Comparison of ENCODE assay signal across 34 cellular contexts in genomic region chr3:60629816-60630215, GRCh38.
DNase-seq lines count a peak whose midpoint lies in the region; ATAC-seq, FAIRE-seq and TF ChIP-seq lines count a peak whose summit lies in the region.
"Had no signal": no experiment of that assay in that cellular context is flagged by ENCODE, and none has a peak within 500 bp of the region (broad histone marks: within the 10 kb centered on the region; RNA-seq: fewer than 3 reads in every experiment).

No MANE protein-coding gene starts in this region.

- POLR2A ChIA-PET in HepG2 (lab: Yijun Ruan, JAX), result no interaction called here
- POLR2A ChIA-PET in Caco-2 (lab: Charles Lee), result no interaction called here
- POLR2A ChIA-PET in activated CD4-positive, alpha-beta memory T cell treated with anti-CD3 and anti-CD28 coated beads for 36 hours (lab: Charles Lee), result no interaction called here

- H3K4me3 ChIP-seq in HepG2 (replicated peaks in 1 of 3; ENCODE audit: insufficient read depth in 1 of 3, low read depth in 2 of 3, low read length in 3 of 3) (no peak overlapping the region), right lobe of liver (no peak overlapping the region), Caco-2 (ENCODE audit: low read depth, low read length) (no peak overlapping the region)
- H3K4me3 ChIP-seq: A549; BLaER1; BLaER1 treated with 17β-estradiol and CSF1 and Interleukin-3, amounts not matched to agents 10 nM and 100 nM had no signal

- no peak for TF ChIP-seq POLR2A in HepG2 (IDR thresholded peaks at IDR 0.05; ENCODE audit: insufficient read depth in 1 of 2, low read depth in 2 of 2, low read length in 2 of 2)
- TF ChIP-seq POLR2A in right lobe of liver (IDR thresholded peaks at IDR 0.05), result no peak
- no peak for TF ChIP-seq POLR2A in H54 (IDR thresholded peaks at IDR 0.05; ENCODE audit: low read depth, low read length)

- H4K20me1 ChIP-seq in HepG2 (ENCODE audit: insufficient read depth, low read length), result no peaks in the 10 kb centered on the region
- H4K20me1 ChIP-seq: BLaER1; BLaER1 treated with 17β-estradiol and CSF1 and Interleukin-3, amounts not matched to agents 10 nM and 100 nM had no signal

- H3K27me3 Mint-ChIP-seq in Caco-2 (ENCODE audit: insufficient read depth, unreplicated experiment), result no peaks in the 10 kb centered on the region
- H3K27me3 Mint-ChIP-seq in activated CD4-positive, alpha-beta memory T cell treated with anti-CD3 and anti-CD28 coated beads for 36 hours, result peaks cover 4% of the 10 kb centered on the region
- H3K27me3 Mint-ChIP-seq: B cell; CD4-positive, alpha-beta memory T cell; CD4-positive, alpha-beta T cell had no signal

- H3K9me3 ChIP-seq in HepG2 (ENCODE audit: low read length), result no peaks in the 10 kb centered on the region; the same call in 1 of the 2 replicates
- no peaks in the 10 kb centered on the region for H3K9me3 ChIP-seq in right lobe of liver
- H3K9me3 ChIP-seq in Caco-2, result no peaks in the 10 kb centered on the region
- H3K9me3 ChIP-seq: A549; BE2C; BLaER1; BLaER1 treated with 17β-estradiol and CSF1 and Interleukin-3, amounts not matched to agents 10 nM and 100 nM had no signal

- H3K4me1 Mint-ChIP-seq in Caco-2 (ENCODE audit: low read depth, unreplicated experiment), result peaks cover 28% of the 10 kb centered on the region
- H3K4me1 Mint-ChIP-seq in activated CD4-positive, alpha-beta memory T cell treated with anti-CD3 and anti-CD28 coated beads for 36 hours (ENCODE audit: low read depth), result no peaks in the 10 kb centered on the region
- H3K4me1 Mint-ChIP-seq: B cell; CD14-positive monocyte; CD4-positive, alpha-beta memory T cell; CD4-positive, CD25-positive, alpha-beta regulatory T cell; CD8-positive, alpha-beta memory T cell had no signal

- H3K27ac Mint-ChIP-seq in Caco-2 (ENCODE audit: unreplicated experiment), result peak overlapping the region; percentile 78
- H3K27ac Mint-ChIP-seq in activated CD4-positive, alpha-beta memory T cell treated with anti-CD3 and anti-CD28 coated beads for 36 hours, result no peak overlapping the region
- H3K27ac Mint-ChIP-seq: B cell; CD14-positive monocyte; CD4-positive, alpha-beta memory T cell; CD4-positive, alpha-beta T cell; CD4-positive, CD25-positive, alpha-beta regulatory T cell; CD8-positive, alpha-beta memory T cell; CD8-positive, alpha-beta T cell had no signal

- H3K79me2 ChIP-seq in HepG2 (ENCODE audit: insufficient read depth, low read length), result no peaks in the 10 kb centered on the region

- DNase-seq in HepG2 (ENCODE audit: low spot score) (no peak), right lobe of liver (no peak), Caco-2 (peak; percentile 57 to 77), left kidney (ENCODE audit: low read depth, low spot score) (peak; percentile 34), H54 (ENCODE audit: insufficient read length, low spot score) (no peak)
- no peak for DNase-seq in activated CD4-positive, alpha-beta memory T cell treated with anti-CD3 and anti-CD28 coated beads for 36 hours
- DNase-seq: 8988T; ACHN; AML-193; BE2C; C1 segment of cervical spinal cord; Calu3; CD4-positive, alpha-beta memory T cell; CD4-positive, alpha-beta T cell; CD4-positive, CD25-positive, alpha-beta regulatory T cell; CD8-positive, alpha-beta memory T cell; CD8-positive, alpha-beta T cell; COR-L47; DMS 273 treated with DMSO at 0.1 percent for 48 hours; DMS153; DMS53; DMS79; DMS79 treated with DMSO at 0.1 percent for 48 hours; DND-41; EL had no signal

- WGBS in HepG2 (ENCODE audit: low lambda C conversion rate), result 0% methylated on average over 2 of the region's 2 CpGs
- WGBS in right lobe of liver (ENCODE audit: insufficient coverage, low coverage, low lambda C conversion rate, missing lambda C conversion rate), result 70% methylated on average over 2 of the region's 2 CpGs

- H3K36me3 ChIP-seq in HepG2 (replicated peaks in 1 of 2; ENCODE audit: control insufficient read depth in 1 of 2, insufficient read depth in 2 of 2, low read length in 2 of 2) (no peaks in the 10 kb centered on the region), right lobe of liver (no peaks in the 10 kb centered on the region), Caco-2 (ENCODE audit: control insufficient read depth, insufficient read depth, low read length) (no peaks in the 10 kb centered on the region)
- H3K36me3 ChIP-seq: BE2C; BLaER1; BLaER1 treated with 17β-estradiol and CSF1 and Interleukin-3, amounts not matched to agents 10 nM and 100 nM had no signal

- TF ChIP-seq RAD21 in HepG2 (CRISPR knock-in tag; IDR thresholded peaks at IDR 0.05), result no peak

- intact Hi-C loops in HepG2 (cut with micrococcal nuclease; ENCODE audit: unreplicated experiment), result no loop called here
- intact Hi-C loops in right lobe of liver (cut with DNase I), result no loop called here
- intact Hi-C loops in Caco-2 (cut with micrococcal nuclease; ENCODE audit: unreplicated experiment), result loop anchor here (5.0 kb wide), 1 partner anchor 112 kb away; no protein-coding TSS in a partner anchor
- intact Hi-C loops in activated CD4-positive, alpha-beta memory T cell treated with anti-CD3 and anti-CD28 coated beads for 36 hours (cut with micrococcal nuclease), result no loop called here

- no peak overlapping the region for H3K9ac ChIP-seq in HepG2 (ENCODE audit: insufficient read depth, low read depth, low read length)
- H3K9ac ChIP-seq: BLaER1; BLaER1 treated with 17β-estradiol and CSF1 and Interleukin-3, amounts not matched to agents 10 nM and 100 nM had no signal

- CTCF ChIA-PET in HepG2 (lab: Yijun Ruan, JAX; ENCODE audit: low intra/inter-chr PET ratio, low total read pairs), result no interaction called here
- CTCF ChIA-PET in Caco-2 (lab: Charles Lee), result interaction anchor here (0.6 kb wide), 1 partner anchor 47 kb away, joined by 3 read pairs; no protein-coding TSS in a partner anchor
- CTCF ChIA-PET in activated CD4-positive, alpha-beta memory T cell treated with anti-CD3 and anti-CD28 coated beads for 36 hours (lab: Charles Lee), result no interaction called here

- H3K27me3 ChIP-seq in HepG2 (ENCODE audit: control insufficient read depth in 1 of 2, insufficient read depth in 2 of 2, low read length in 2 of 2) (no peaks in the 10 kb centered on the region), right lobe of liver (no peaks in the 10 kb centered on the region), Caco-2 (replicated peaks; ENCODE audit: control insufficient read depth, insufficient read depth, low read length) (no peaks in the 10 kb centered on the region)
- H3K27me3 ChIP-seq: BE2C; BLaER1; BLaER1 treated with 17β-estradiol and CSF1 and Interleukin-3, amounts not matched to agents 10 nM and 100 nM had no signal

- TF ChIP-seq CTCF in HepG2 (CRISPR knock-in tag; IDR thresholded peaks at IDR 0.05), result no peak
- no peak for TF ChIP-seq CTCF in right lobe of liver (IDR thresholded peaks at IDR 0.05)
- no peak for TF ChIP-seq CTCF in Caco-2 (IDR thresholded peaks at IDR 0.05; ENCODE audit: insufficient read depth in 1 of 2, low read depth in 1 of 2, low read length in 1 of 2, severe bottlenecking in 1 of 2, unreplicated experiment in 1 of 2)

- H3K9me3 Mint-ChIP-seq in Caco-2 (ENCODE audit: unreplicated experiment), result no peaks in the 10 kb centered on the region
- H3K9me3 Mint-ChIP-seq in activated CD4-positive, alpha-beta memory T cell treated with anti-CD3 and anti-CD28 coated beads for 36 hours, result no peaks in the 10 kb centered on the region
- H3K9me3 Mint-ChIP-seq: CD4-positive, alpha-beta T cell; CD8-positive, alpha-beta T cell had no signal

- H2AFZ ChIP-seq in HepG2 (ENCODE audit: low read length), result no peak overlapping the region

- no peaks in the 10 kb centered on the region for H3K36me3 Mint-ChIP-seq in Caco-2 (ENCODE audit: insufficient read depth, unreplicated experiment)
- H3K36me3 Mint-ChIP-seq in activated CD4-positive, alpha-beta memory T cell treated with anti-CD3 and anti-CD28 coated beads for 36 hours, result no peaks in the 10 kb centered on the region
- H3K36me3 Mint-ChIP-seq: CD14-positive monocyte; CD4-positive, alpha-beta memory T cell; CD4-positive, CD25-positive, alpha-beta regulatory T cell; CD8-positive, alpha-beta T cell had no signal

- BruUV-seq in HepG2 (replicated peaks; lab: Mats Ljungman, UMichigan) (no TSS peak), Caco-2 (replicated peaks; lab: Mats Ljungman, UMichigan) (no TSS peak)

- FAIRE-seq in HepG2 (lab: Jason Lieb, UNC) (no peak), H54 (lab: Jason Lieb, UNC) (no peak)
- FAIRE-seq: A204.1, A549, D721Med had no signal

- TF ChIP-seq EP300 in HepG2 (IDR thresholded peaks at IDR 0.05; ENCODE audit: low read depth in 2 of 2, low read length in 2 of 2), result no peak
- TF ChIP-seq EP300 in HepG2 (CRISPR knock-in tag; IDR thresholded peaks at IDR 0.05; ENCODE audit: borderline replicate concordance), result no peak

- in situ Hi-C loops in HepG2 (cut with HindIII; ENCODE audit: extremely low pct_ligation_motif_present, low pct_unique_long_range_greater_than_20kb), result no loop called here

- peak; percentile 50 for ATAC-seq in HepG2
- ATAC-seq in right lobe of liver, result no peak
- ATAC-seq: A549; CD8-positive, alpha-beta T cell had no signal

- H3K4me2 ChIP-seq in HepG2 (ENCODE audit: low read depth, low read length), result no peak overlapping the region
- H3K4me2 ChIP-seq: A549; BLaER1; BLaER1 treated with 17β-estradiol and CSF1 and Interleukin-3, amounts not matched to agents 10 nM and 100 nM had no signal

- peak overlapping the region; percentile 20 for H3K4me3 Mint-ChIP-seq in Caco-2 (ENCODE audit: unreplicated experiment)
- no peak overlapping the region for H3K4me3 Mint-ChIP-seq in activated CD4-positive, alpha-beta memory T cell treated with anti-CD3 and anti-CD28 coated beads for 36 hours
- H3K4me3 Mint-ChIP-seq: B cell; CD14-positive monocyte; CD4-positive, alpha-beta memory T cell; CD4-positive, alpha-beta T cell; CD4-positive, CD25-positive, alpha-beta regulatory T cell; CD8-positive, alpha-beta memory T cell; CD8-positive, alpha-beta T cell had no signal

- H3K4me1 ChIP-seq in HepG2 (ENCODE audit: insufficient read depth, low read length) (no peaks in the 10 kb centered on the region), right lobe of liver (no peaks in the 10 kb centered on the region), Caco-2 (peaks cover 56% of the 10 kb centered on the region)
- H3K4me1 ChIP-seq: A549, BE2C had no signal

- no peak overlapping the region for H3K27ac ChIP-seq in HepG2 (ENCODE audit: extremely low read length, insufficient read depth, low read length)
- H3K27ac ChIP-seq in right lobe of liver, result no peak overlapping the region
- H3K27ac ChIP-seq: 22Rv1; A549; BLaER1; BLaER1 treated with 17β-estradiol and CSF1 and Interleukin-3, amounts not matched to agents 10 nM and 100 nM; C4-2B had no signal

TF ChIP-seq in HepG2, 621 proteins besides CTCF, POLR2A, EP300 and RAD21:
- TF ChIP-seq ZNF329 (CRISPR knock-in tag; IDR thresholded peaks at IDR 0.05; ENCODE audit: low read depth) (no peak), SOX13 (IDR thresholded peaks at IDR 0.05) (no peak), SOX13 (CRISPR knock-in tag; conservative IDR thresholded peaks at IDR 0.05 in 1 of 2, IDR thresholded peaks at IDR 0.05 in 1 of 2) (peak in 1 of 2 experiments; percentile 18; a peak in 1 of 4 replicates), BRCA1 (CRISPR knock-in tag; IDR thresholded peaks at IDR 0.05) (no peak)

Comparison
In these comparisons a context has a peak if more than half of its experiments do, and no peak if none do; other contexts are left out.
1. DNase-seq: peak in Caco-2 (2 of 2) and left kidney (single experiment); none in HepG2 (single experiment), right lobe of liver (0 of 3), activated CD4-positive, alpha-beta memory T cell treated with anti-CD3 and anti-CD28 coated beads for 36 hours (single experiment) and H54 (single experiment).